22 cellular contexts compared by ENCODE assay signal in genomic region chr5:115402822-115403577, GRCh38.
A peak's percentile ranks its signal among the peaks of the same experiment; 100 is the strongest.
DNase-seq lines count a peak whose midpoint lies in the region; ATAC-seq, FAIRE-seq and TF ChIP-seq lines count a peak whose summit lies in the region.
"Had no signal": no experiment of that assay in that cellular context is flagged by ENCODE, and none has a peak within 500 bp of the region (broad histone marks: within the 10 kb centered on the region; RNA-seq: fewer than 3 reads in every experiment).

No MANE protein-coding gene starts in this region.

- no peaks in the 10 kb centered on the region for H4K20me1 ChIP-seq in astrocyte (ENCODE audit: insufficient read depth, low read length)

- H3K79me2 ChIP-seq in astrocyte (ENCODE audit: insufficient read depth, low read length): no peaks in the 10 kb centered on the region

- no TSS peak for BruUV-seq in A673 (replicated peaks; lab: Mats Ljungman, UMichigan)

- H3K9me3 Mint-ChIP-seq in astrocyte (ENCODE audit: unreplicated experiment): no peaks in the 10 kb centered on the region

- H3K36me3 ChIP-seq in A673 (ENCODE audit: insufficient read depth, low read length, poor library complexity, severe bottlenecking): no peaks in the 10 kb centered on the region
- no peaks in the 10 kb centered on the region for H3K36me3 ChIP-seq in astrocyte (ENCODE audit: insufficient read depth, low read length)
- H3K36me3 ChIP-seq: heart left ventricle, lower lobe of right lung, ovary, sigmoid colon, stomach had no signal

- no peaks in the 10 kb centered on the region for H3K27me3 ChIP-seq in A673 (replicated peaks; ENCODE audit: insufficient read depth, low read depth, low read length, poor library complexity)
- no peaks in the 10 kb centered on the region for H3K27me3 ChIP-seq in astrocyte (ENCODE audit: insufficient read depth, low read length)
- H3K27me3 ChIP-seq: heart left ventricle, ovary, sigmoid colon, stomach had no signal

- no peaks in the 10 kb centered on the region for H3K4me1 ChIP-seq in A673 (ENCODE audit: insufficient read depth, low read length, poor library complexity, severe bottlenecking)
- H3K4me1 ChIP-seq in astrocyte (ENCODE audit: insufficient read depth, low read length): peaks cover 16% of the 10 kb centered on the region
- H3K4me1 ChIP-seq: heart left ventricle, lower lobe of right lung, sigmoid colon, stomach had no signal

- no peaks in the 10 kb centered on the region for H3K27me3 Mint-ChIP-seq in astrocyte (ENCODE audit: low read depth, unreplicated experiment)

- no peak overlapping the region for H3K9ac ChIP-seq in astrocyte (ENCODE audit: low read length)

- DNase-seq in A673 (ENCODE audit: low spot score) (peak; percentile 18), H54 (ENCODE audit: insufficient read length, low spot score) (no peak), astrocyte (ENCODE audit: low read depth) (peak; percentile 82), fibroblast of the aortic adventitia (ENCODE audit: low read depth) (peak; percentile 82), DMS79 (lab: John Stamatoyannopoulos, UW) (no peak)
- no peak for DNase-seq in activated effector memory CD4-positive, alpha-beta T cell treated with anti-CD3 and anti-CD28 coated beads, Interleukin-2, amount 50 U/mL, for 16 hours
- DNase-seq in activated effector memory CD4-positive, alpha-beta T cell treated with Interleukin-2 at 50 U/mL for 16 hours: no peak
- DNase-seq: activated CD4-positive, alpha-beta T cell treated with anti-CD3 and anti-CD28 coated beads, Interleukin-2, amount 10 ng/mL, durations not matched to agents 24 days and 14 days; amniotic stem cell; CD8-positive, alpha-beta memory T cell; immature natural killer cell; KBM-7; lower lobe of right lung; NCI-H1105 treated with DMSO at 0.1 percent for 48 hours; NCI-H2171 treated with DMSO at 0.1 percent for 48 hours; ovary; RPMI8226; sigmoid colon; stomach had no signal

- CTCF ChIA-PET in A673 (lab: Charles Lee): interaction anchor here (0.6 kb wide), 1 partner anchor 171 kb away, joined by 6 read pairs; no protein-coding TSS in a partner anchor

- H3K4me3 ChIP-seq in A673 (ENCODE audit: low read depth, low read length, poor library complexity, severe bottlenecking) (no peak overlapping the region), astrocyte (ENCODE audit: insufficient read depth, low read depth, low read length) (peak overlapping the region; percentile 15), fibroblast of the aortic adventitia (ENCODE audit: low read depth, low read length) (no peak overlapping the region)
- H3K4me3 ChIP-seq: heart left ventricle, lower lobe of right lung, ovary, sigmoid colon, stomach had no signal

- H3K27ac ChIP-seq in A673 (ENCODE audit: low read depth, low read length, poor library complexity, severe bottlenecking) (no peak overlapping the region), astrocyte (ENCODE audit: low read depth, low read length) (peak overlapping the region; percentile 56)
- H3K27ac ChIP-seq: heart left ventricle, lower lobe of right lung, ovary, sigmoid colon, stomach had no signal

- TF ChIP-seq CTCF in A673 (conservative IDR thresholded peaks at IDR 0.05; ENCODE audit: low read depth, low read length): no peak
- TF ChIP-seq CTCF in astrocyte (IDR thresholded peaks at IDR 0.05; ENCODE audit: insufficient read depth, low read depth, low read length): no peak
- TF ChIP-seq CTCF in fibroblast of the aortic adventitia (IDR thresholded peaks at IDR 0.05; ENCODE audit: insufficient read depth, low read length): no peak

- H3K36me3 Mint-ChIP-seq in astrocyte (ENCODE audit: low read depth, unreplicated experiment): no peaks in the 10 kb centered on the region
- H3K36me3 Mint-ChIP-seq: CD8-positive, alpha-beta memory T cell; immature natural killer cell had no signal

- POLR2A ChIA-PET in A673 (lab: Charles Lee; ENCODE audit: low non-redundant PET): no interaction called here

- FAIRE-seq in H54 (lab: Jason Lieb, UNC) (peak; percentile 41), astrocyte (lab: Jason Lieb, UNC) (peak; percentile 89)

- intact Hi-C loops in A673 (cut with micrococcal nuclease; ENCODE audit: unreplicated experiment): no loop called here

- H3K4me3 Mint-ChIP-seq in astrocyte (ENCODE audit: unreplicated experiment): no peak overlapping the region
- H3K4me3 Mint-ChIP-seq: activated CD4-positive, alpha-beta T cell treated with anti-CD3 and anti-CD28 coated beads, Interleukin-2, amount 10 ng/mL, durations not matched to agents 24 days and 14 days; CD8-positive, alpha-beta memory T cell; immature natural killer cell had no signal

- H2AFZ ChIP-seq in astrocyte (ENCODE audit: low read depth, low read length): no peak overlapping the region

- no peaks in the 10 kb centered on the region for H3K9me3 ChIP-seq in A673 (ENCODE audit: low read depth, low read length, poor library complexity, severe bottlenecking)
- no peaks in the 10 kb centered on the region for H3K9me3 ChIP-seq in astrocyte (ENCODE audit: insufficient read depth, low read depth, low read length)
- H3K9me3 ChIP-seq: heart left ventricle, lower lobe of right lung, ovary, sigmoid colon, stomach had no signal

- peak overlapping the region; percentile 68 for H3K4me2 ChIP-seq in astrocyte (ENCODE audit: low read length)

- H3K4me1 Mint-ChIP-seq in astrocyte (ENCODE audit: low read depth, unreplicated experiment): peaks cover 2% of the 10 kb centered on the region
- H3K4me1 Mint-ChIP-seq: activated CD4-positive, alpha-beta T cell treated with anti-CD3 and anti-CD28 coated beads, Interleukin-2, amount 10 ng/mL, durations not matched to agents 24 days and 14 days; CD8-positive, alpha-beta memory T cell; immature natural killer cell had no signal

- no peak overlapping the region for H3K27ac Mint-ChIP-seq in astrocyte (ENCODE audit: unreplicated experiment)
- H3K27ac Mint-ChIP-seq: activated CD4-positive, alpha-beta T cell treated with anti-CD3 and anti-CD28 coated beads, Interleukin-2, amount 10 ng/mL, durations not matched to agents 24 days and 14 days; CD8-positive, alpha-beta memory T cell; immature natural killer cell had no signal

- no peak for TF ChIP-seq POLR2A in H54 (IDR thresholded peaks at IDR 0.05; ENCODE audit: low read depth, low read length)

- ATAC-seq in HG02678 (IDR thresholded peaks at IDR 0.05; ENCODE audit: unreplicated experiment): no peak
- ATAC-seq: HCT116, lower lobe of right lung had no signal

Comparison
In these comparisons a context has a peak if more than half of its experiments do, and no peak if none do; other contexts are left out.
1. DNase-seq: peak in A673 (single experiment), astrocyte (single experiment) and fibroblast of the aortic adventitia (single experiment); none in H54 (single experiment), activated effector memory CD4-positive, alpha-beta T cell treated with anti-CD3 and anti-CD28 coated beads, Interleukin-2, amount 50 U/mL, for 16 hours (single experiment), activated effector memory CD4-positive, alpha-beta T cell treated with Interleukin-2 at 50 U/mL for 16 hours (single experiment) and DMS79 (single experiment).